Comparison of ENCODE assay signal across 10 cellular contexts in the genomic region with DNA sequence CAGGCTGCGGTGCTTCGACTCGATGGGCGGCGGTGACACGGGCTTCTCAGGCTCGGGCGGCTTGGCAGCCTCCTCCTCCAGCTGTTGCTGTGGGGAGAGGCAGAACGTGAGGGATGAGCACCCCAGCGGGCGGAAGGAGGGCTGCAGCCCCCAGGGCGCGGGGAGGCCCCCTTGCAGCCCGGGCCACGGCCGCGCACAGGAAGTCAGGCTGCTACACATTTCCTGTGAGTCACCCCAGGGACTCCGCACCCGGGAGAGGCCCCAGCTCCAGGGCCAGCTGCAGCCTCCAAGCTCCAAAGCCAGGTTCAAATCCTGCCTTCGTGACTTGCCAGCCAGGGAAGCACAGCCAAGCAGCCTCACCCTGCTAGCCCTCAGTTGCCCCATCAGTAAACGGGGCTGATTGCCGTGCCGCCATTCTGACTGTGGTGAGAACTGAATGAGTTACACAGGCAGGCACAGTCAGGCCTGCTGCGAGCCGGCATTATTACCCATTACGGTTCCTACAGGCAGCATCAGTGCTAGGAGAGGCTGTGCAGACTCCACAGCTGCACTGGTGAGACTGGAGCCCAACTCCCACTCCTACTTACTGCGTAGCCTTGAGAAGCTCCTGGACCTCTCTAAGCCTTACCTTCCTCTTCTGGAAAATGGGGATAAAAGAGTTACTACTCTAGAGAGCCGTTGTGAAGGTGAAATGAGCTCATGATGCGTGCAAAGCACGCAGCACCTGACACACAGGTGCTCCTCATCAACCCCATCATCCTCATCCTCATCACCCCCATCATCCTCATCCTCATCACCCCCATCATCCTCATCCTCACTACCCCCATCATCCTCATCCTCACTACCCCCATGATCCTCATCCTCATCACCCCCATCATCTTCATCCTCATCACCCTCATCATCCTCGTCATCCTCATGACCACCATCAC.
DNase-seq lines count a peak whose midpoint lies in the region; ATAC-seq and TF ChIP-seq lines count a peak whose summit lies in the region.
"Had no signal": no experiment of that assay in that cellular context is flagged by ENCODE, and none has a peak within 500 bp of the region (broad histone marks: within the 10 kb centered on the region; RNA-seq: fewer than 3 reads in every experiment).

No MANE protein-coding gene starts in this region.

- intact Hi-C loops in activated CD4-positive, alpha-beta memory T cell treated with anti-CD3 and anti-CD28 coated beads for 36 hours (cut with micrococcal nuclease): loop anchor here (1.0 to 2.0 kb wide), 6 partner anchors 9 to 308 kb away; no protein-coding TSS in a partner anchor

- peak overlapping the region; percentile 75 for H3K27ac Mint-ChIP-seq in activated CD4-positive, alpha-beta memory T cell treated with anti-CD3 and anti-CD28 coated beads for 36 hours

- POLR2A ChIA-PET in activated CD4-positive, alpha-beta memory T cell treated with anti-CD3 and anti-CD28 coated beads for 36 hours (lab: Charles Lee): interaction anchor here (1.0 to 2.7 kb wide), 6 partner anchors 11 to 308 kb away, joined by 4 to 12 read pairs (median 6); no protein-coding TSS in a partner anchor

- peaks cover 45% of the 10 kb centered on the region for H3K36me3 Mint-ChIP-seq in activated CD4-positive, alpha-beta memory T cell treated with anti-CD3 and anti-CD28 coated beads for 36 hours

- H3K4me1 Mint-ChIP-seq in activated CD4-positive, alpha-beta memory T cell treated with anti-CD3 and anti-CD28 coated beads for 36 hours (ENCODE audit: low read depth): peaks cover 48% of the 10 kb centered on the region

- H3K27ac ChIP-seq in coronary artery: peak overlapping the region in 1 of 2 donors; percentile 53
- H3K27ac ChIP-seq: KMS-11, parathyroid adenoma had no signal

- CTCF ChIA-PET in activated CD4-positive, alpha-beta memory T cell treated with anti-CD3 and anti-CD28 coated beads for 36 hours (lab: Charles Lee): interaction anchor here (0.6 to 2.4 kb wide), 12 partner anchors 11 to 447 kb away, joined by 3 to 15 read pairs (median 5); a partner anchor contains a TSS

- H3K4me3 Mint-ChIP-seq in activated CD4-positive, alpha-beta memory T cell treated with anti-CD3 and anti-CD28 coated beads for 36 hours: peak overlapping the region; percentile 50

- no peaks in the 10 kb centered on the region for H3K27me3 Mint-ChIP-seq in activated CD4-positive, alpha-beta memory T cell treated with anti-CD3 and anti-CD28 coated beads for 36 hours

- ATAC-seq in GM21526 (IDR thresholded peaks at IDR 0.05; ENCODE audit: low FRiP score, unreplicated experiment): peak; percentile 96

- H3K9me3 Mint-ChIP-seq in activated CD4-positive, alpha-beta memory T cell treated with anti-CD3 and anti-CD28 coated beads for 36 hours: peaks cover 25% of the 10 kb centered on the region

- TF ChIP-seq CTCF in fibroblast of pulmonary artery (IDR thresholded peaks at IDR 0.05; ENCODE audit: low read length, missing control alignments): peak; percentile 28
- TF ChIP-seq CTCF in coronary artery (IDR thresholded peaks at IDR 0.05): no peak

- DNase-seq in GF-D8 (lab: John Stamatoyannopoulos, UW): peak; percentile 91
- DNase-seq in LHCN-M2 (ENCODE audit: low read depth): peak; percentile 93
- peak; percentile 94 for DNase-seq in activated CD4-positive, alpha-beta memory T cell treated with anti-CD3 and anti-CD28 coated beads for 36 hours
- peak; percentile 93 for DNase-seq in fibroblast of pulmonary artery (ENCODE audit: low read depth)
- peak; percentile 85 for DNase-seq in stimulated activated CD4-positive, alpha-beta T cell treated with anti-CD3 and anti-CD28 coated beads, Interleukin-4, amount 100 ng/mL, for 24 hours
- DNase-seq in cerebellar nuclear complex (lab: John Stamatoyannopoulos, UW): no peak
- DNase-seq in coronary artery (ENCODE audit: low spot score): no peak

- no peak overlapping the region for H3K4me3 ChIP-seq in fibroblast of pulmonary artery (replicated peaks; ENCODE audit: low read depth, low read length)
- no peak overlapping the region for H3K4me3 ChIP-seq in coronary artery

Comparison
In these comparisons a context has a peak if more than half of its experiments do, and no peak if none do; other contexts are left out.
1. DNase-seq: peak in GF-D8 (single experiment), LHCN-M2 (single experiment), activated CD4-positive, alpha-beta memory T cell treated with anti-CD3 and anti-CD28 coated beads for 36 hours (single experiment), fibroblast of pulmonary artery (single experiment) and stimulated activated CD4-positive, alpha-beta T cell treated with anti-CD3 and anti-CD28 coated beads, Interleukin-4, amount 100 ng/mL, for 24 hours (single experiment); none in cerebellar nuclear complex (0 of 2) and coronary artery (single experiment).